In genomic region chr3:187101184-187102072, GRCh38 we compare ENCODE assay signal across 8 cellular contexts. TPM values are rescaled to one million over a fixed set of nuclear protein-coding genes. Genes with fewer than 3 reads are reported as not detected.
A peak's percentile ranks its signal among the peaks of the same experiment; 100 is the strongest.
DNase-seq lines count a peak whose midpoint lies in the region; ATAC-seq, FAIRE-seq and TF ChIP-seq lines count a peak whose summit lies in the region.

No MANE protein-coding gene starts in this region.

- H3K27ac Mint-ChIP-seq in T-cell: peak overlapping the region; percentile 71 to 88

- H3K4me3 ChIP-seq in BLaER1: no peak overlapping the region
- H3K4me3 ChIP-seq in astrocyte of the spinal cord (ENCODE audit: low read depth, low read length): peak overlapping the region; percentile 4
- H3K4me3 ChIP-seq in keratinocyte (ENCODE audit: control insufficient read depth in 2 of 3, extremely low read depth in 1 of 3, insufficient read depth in 2 of 3, low read depth in 1 of 3, low read length in 3 of 3): no peak overlapping the region

- DNase-seq in T-cell (peak in 33 of 34 experiments; percentile 1 to 54 (median 41)), astrocyte of the spinal cord (ENCODE audit: low read depth, low spot score) (peak; percentile 81), keratinocyte (ENCODE audit: low read depth, low spot score) (no peak), cerebellar cortex (ENCODE audit: low spot score) (no peak), DMS153 (lab: John Stamatoyannopoulos, UW) (no peak)
- peak; percentile 52 for DNase-seq in stimulated activated CD4-positive, alpha-beta T cell treated with anti-CD3 and anti-CD28 coated beads, Interleukin-4, amount 100 ng/mL, for 1 hour

- CTCF ChIA-PET in T-cell (lab: Charles Lee): interaction anchor here (0.5 to 3.3 kb wide), 11 partner anchors 9 to 1280 kb away, joined by 3 to 27 read pairs (median 6); partner anchors contain the start of gene RPL39L (in 2 of the 2)

- peaks cover 5% of the 10 kb centered on the region; the same call in 1 of the 2 replicates for H3K36me3 ChIP-seq in BLaER1
- no peaks in the 10 kb centered on the region for H3K36me3 ChIP-seq in keratinocyte (ENCODE audit: control insufficient read depth in 2 of 2, extremely low read depth in 1 of 2, insufficient read depth in 2 of 2, low read length in 2 of 2)

- H3K9me3 ChIP-seq in BLaER1 (peaks cover 25% of the 10 kb centered on the region), keratinocyte (ENCODE audit: control insufficient read depth, low read depth, low read length) (no peaks in the 10 kb centered on the region)

- dilution Hi-C loops in keratinocyte (cut with MboI; ENCODE audit: extremely low pct_ligation_motif_present, low sequenced_read_pairs): no loop called here

- no peaks in the 10 kb centered on the region for H3K79me2 ChIP-seq in keratinocyte (ENCODE audit: control insufficient read depth, insufficient read depth, low read length)

- H3K9ac ChIP-seq in BLaER1 (no peak overlapping the region), keratinocyte (ENCODE audit: control insufficient read depth, extremely low read depth, insufficient read depth, low read length) (no peak overlapping the region)

- no peak for TF ChIP-seq CTCF in astrocyte of the spinal cord (IDR thresholded peaks at IDR 0.05; ENCODE audit: low read depth, low read length)
- no peak for TF ChIP-seq CTCF in keratinocyte (optimal IDR thresholded peaks at IDR 0.05 in 1 of 3, IDR thresholded peaks at IDR 0.05 in 1 of 3, conservative IDR thresholded peaks at IDR 0.05 in 1 of 3; ENCODE audit: extremely low read depth in 1 of 3, insufficient read depth in 2 of 3, low read length in 3 of 3)

- no peak overlapping the region for H3K27ac ChIP-seq in BLaER1
- H3K27ac ChIP-seq in keratinocyte (ENCODE audit: control insufficient read depth, insufficient read depth, low read length): no peak overlapping the region

- peaks cover 18 to 50% (median 30%) of the 10 kb centered on the region in 3 donors for H3K4me1 Mint-ChIP-seq in T-cell

- no peaks in the 10 kb centered on the region for H3K27me3 ChIP-seq in BLaER1
- no peaks in the 10 kb centered on the region for H3K27me3 ChIP-seq in keratinocyte (ENCODE audit: control insufficient read depth, extremely low read depth, insufficient read depth, low read length)

- H3K27me3 Mint-ChIP-seq in T-cell: no peaks in the 10 kb centered on the region

- peaks cover 0 to 12% (median 0%) of the 10 kb centered on the region in 3 donors for H3K9me3 Mint-ChIP-seq in T-cell

- H3K36me3 Mint-ChIP-seq in T-cell: no peaks in the 10 kb centered on the region

- H4K20me1 ChIP-seq in BLaER1: no peaks in the 10 kb centered on the region
- no peaks in the 10 kb centered on the region for H4K20me1 ChIP-seq in keratinocyte (ENCODE audit: control insufficient read depth, extremely low read depth, insufficient read depth, low read length)

- POLR2A ChIA-PET in T-cell (lab: Charles Lee): interaction anchor here (0.6 to 1.2 kb wide), 3 partner anchors 16 to 74 kb away, joined by 3 to 5 read pairs (median 5); no protein-coding TSS in a partner anchor

- H3K4me3 Mint-ChIP-seq in T-cell: peak overlapping the region; percentile 53 to 65 (median 64)

- in situ Hi-C loops in astrocyte of the spinal cord (cut with HindIII; ENCODE audit: low sequenced_read_pairs): no loop called here

- no peak overlapping the region for H2AFZ ChIP-seq in keratinocyte (ENCODE audit: control insufficient read depth, low read length)

- H3K9me1 ChIP-seq in keratinocyte (ENCODE audit: control insufficient read depth, extremely low read depth, insufficient read depth, low read length): no peaks in the 10 kb centered on the region

- H3K4me1 ChIP-seq in BLaER1: peaks cover 13% of the 10 kb centered on the region
- no peaks in the 10 kb centered on the region for H3K4me1 ChIP-seq in keratinocyte (ENCODE audit: control insufficient read depth, extremely low read depth, insufficient read depth, low read length)

- ATAC-seq in HG02885 (IDR thresholded peaks at IDR 0.05; ENCODE audit: poor library complexity, unreplicated experiment) (peak; percentile 41), T-cell (replicated peaks in 1 of 4) (peak; percentile 68 to 86 (median 80))

- H3K4me2 ChIP-seq in BLaER1 (peak overlapping the region; percentile 45), keratinocyte (ENCODE audit: control insufficient read depth, extremely low read depth, insufficient read depth, low read depth, low read length) (peak overlapping the region; percentile 39)

- FAIRE-seq in keratinocyte (lab: Jason Lieb, UNC): peak; percentile 43

RNA-seq across cellular contexts. Expression of gene RPL39L, which starts 37.9 kb away (rescaled TPM):
- 1 to 10 TPM in 3 of 5 donors, under 1 TPM in 2; 0.85 to 3.8 (median 2.1) TPM for total RNA-seq in T-cell
- polyA plus RNA-seq in keratinocyte: 10.3 to 20.0 TPM (median 10.9 TPM) in 3 replicates
- 4.3 TPM for polyA plus RNA-seq in keratinocyte (2011; ENCODE audit: low read depth)
- polyA plus RNA-seq in keratinocyte (2011; cell fraction: cytosol; rRNA removed): 6.0 and 7.1 TPM in 2 replicates
- polyA plus RNA-seq in keratinocyte (2011; cell fraction: nucleus; rRNA removed): 1.5 and 2.3 TPM in 2 replicates
- 11.2 and 26.7 TPM in 2 replicates for polyA plus RNA-seq in keratinocyte (2012; ENCODE audit: low replicate concordance)
- polyA minus RNA-seq in keratinocyte: 0.96 to 1.6 TPM (median 1.0 TPM) in 3 replicates
- 10.4 TPM for polyA minus RNA-seq in keratinocyte (2011; cell fraction: cytosol; rRNA and poly(A)+ RNA removed)
- polyA minus RNA-seq in keratinocyte (2011; cell fraction: nucleus; rRNA and poly(A)+ RNA removed): 1.2 and 1.7 TPM in 2 replicates

Comparison
In these comparisons a context has a peak if more than half of its experiments do, and no peak if none do; other contexts are left out.
1. DNase-seq: peak in T-cell (33 of 34), astrocyte of the spinal cord (single experiment) and stimulated activated CD4-positive, alpha-beta T cell treated with anti-CD3 and anti-CD28 coated beads, Interleukin-4, amount 100 ng/mL, for 1 hour (single experiment); none in keratinocyte (single experiment), cerebellar cortex (single experiment) and DMS153 (single experiment).